In genomic region chr10:10510179-10510578, GRCh38 we compare ENCODE assay signal across 8 cellular contexts.
"Had no signal": no experiment of that assay in that cellular context is flagged by ENCODE, and none has a peak within 500 bp of the region (broad histone marks: within the 10 kb centered on the region; RNA-seq: fewer than 3 reads in every experiment).

No MANE protein-coding gene starts in this region.

- DNase-seq: GDM1, GF-D8 had no signal

- H3K4me3 ChIP-seq: GM12878 had no signal

- ATAC-seq: GM12878 had no signal

- FAIRE-seq: G401.6, GM12878, GM12891, GM12892, GM18507, GM19239 had no signal
